Comparison of ENCODE assay signal across 11 cellular contexts in genomic region chr14:24911324-24912095, GRCh38.
DNase-seq lines count a peak whose midpoint lies in the region; ATAC-seq and TF ChIP-seq lines count a peak whose summit lies in the region.
"Had no signal": no experiment of that assay in that cellular context is flagged by ENCODE, and none has a peak within 500 bp of the region (broad histone marks: within the 10 kb centered on the region; RNA-seq: fewer than 3 reads in every experiment).

No MANE protein-coding gene starts in this region.

- H3K36me3 ChIP-seq in neural cell (ENCODE audit: insufficient read depth, low read length) = no peaks in the 10 kb centered on the region
- no peaks in the 10 kb centered on the region for H3K36me3 ChIP-seq in effector memory CD4-positive, alpha-beta T cell (ENCODE audit: control insufficient read depth, insufficient read depth, low read length)
- H3K36me3 ChIP-seq in WERI-Rb-1 = no peaks in the 10 kb centered on the region
- H3K36me3 ChIP-seq: upper lobe of left lung had no signal

- H4K20me1 ChIP-seq in neural cell (ENCODE audit: insufficient read depth) = no peaks in the 10 kb centered on the region

- peak overlapping the region; percentile 89 for H3K27ac ChIP-seq in neural cell (ENCODE audit: low read length)
- no peak overlapping the region for H3K27ac ChIP-seq in effector memory CD4-positive, alpha-beta T cell (ENCODE audit: insufficient read depth, low read length, poor library complexity, severe bottlenecking)
- no peak overlapping the region for H3K27ac ChIP-seq in WERI-Rb-1

- no peaks in the 10 kb centered on the region for H3K9me2 ChIP-seq in neural cell (ENCODE audit: insufficient read depth, low read length)

- H3K4me2 ChIP-seq in neural cell (ENCODE audit: low read length) = no peak overlapping the region

- H3K27me3 ChIP-seq in neural cell (ENCODE audit: insufficient read depth, low read depth, low read length) = no peaks in the 10 kb centered on the region
- H3K27me3 ChIP-seq in effector memory CD4-positive, alpha-beta T cell (replicated peaks; ENCODE audit: control insufficient read depth, insufficient read depth, low read length, poor library complexity, severe bottlenecking) = no peaks in the 10 kb centered on the region
- peaks cover 48% of the 10 kb centered on the region for H3K27me3 ChIP-seq in WERI-Rb-1 (ENCODE audit: insufficient read depth, low read depth, severe bottlenecking)
- H3K27me3 ChIP-seq: upper lobe of left lung had no signal

- H2AFZ ChIP-seq in neural cell (ENCODE audit: low read depth, low read length) = no peak overlapping the region

- no peak overlapping the region for H3K9ac ChIP-seq in neural cell (ENCODE audit: low read length)

- no peak for TF ChIP-seq CTCF in neural cell (IDR thresholded peaks at IDR 0.05; ENCODE audit: poor library complexity, severe bottlenecking)
- TF ChIP-seq CTCF in WERI-Rb-1 (IDR thresholded peaks at IDR 0.05; ENCODE audit: low read depth, low read length) = no peak

- H3K79me2 ChIP-seq in neural cell (replicated peaks; ENCODE audit: insufficient read depth, low read length) = no peaks in the 10 kb centered on the region

- DNase-seq in EH (ENCODE audit: low read depth) = peak; percentile 82
- DNase-seq in MV-4-11 (lab: John Stamatoyannopoulos, UW) = peak; percentile 88
- DNase-seq in epidermal melanocyte (ENCODE audit: insufficient read length, low spot score) = peak; percentile 38
- DNase-seq in effector memory CD4-positive, alpha-beta T cell = no peak
- no peak for DNase-seq in WERI-Rb-1
- no peak for DNase-seq in stimulated activated naive CD8-positive, alpha-beta T cell treated with anti-CD3 and anti-CD28 coated beads, Interleukin-15, Interleukin-2, amounts not matched to agents 100 U/mL and 50 U/mL, for 24 hours
- DNase-seq: H9, T-helper 9 cell, upper lobe of left lung had no signal

- H3K4me1 ChIP-seq in effector memory CD4-positive, alpha-beta T cell (ENCODE audit: control insufficient read depth, insufficient read depth, low read length, poor library complexity, severe bottlenecking) = no peaks in the 10 kb centered on the region

- no peak overlapping the region for H3K4me3 ChIP-seq in neural cell (ENCODE audit: low read length)
- no peak overlapping the region for H3K4me3 ChIP-seq in effector memory CD4-positive, alpha-beta T cell (ENCODE audit: insufficient read depth, low read depth, low read length, poor library complexity, severe bottlenecking)
- H3K4me3 ChIP-seq in WERI-Rb-1 (ENCODE audit: low read depth, low read length) = no peak overlapping the region
- H3K4me3 ChIP-seq: upper lobe of left lung had no signal

- H3F3A ChIP-seq in neural cell (ENCODE audit: insufficient read depth, low read length, poor library complexity, severe bottlenecking) = peaks cover 9% of the 10 kb centered on the region

- H3K9me3 ChIP-seq in neural cell (ENCODE audit: low read length) (no peaks in the 10 kb centered on the region), WERI-Rb-1 (ENCODE audit: severe bottlenecking) (no peaks in the 10 kb centered on the region)
- H3K9me3 ChIP-seq in effector memory CD4-positive, alpha-beta T cell (ENCODE audit: control insufficient read depth, low read length) = no peaks in the 10 kb centered on the region
- H3K9me3 ChIP-seq: upper lobe of left lung had no signal

- ATAC-seq in HG03280 (IDR thresholded peaks at IDR 0.05; ENCODE audit: unreplicated experiment) = no peak
- ATAC-seq in stimulated activated naive CD8-positive, alpha-beta T cell treated with anti-CD3 and anti-CD28 coated beads, Interleukin-15, Interleukin-2, amounts not matched to agents 100 U/mL and 50 U/mL, for 24 hours = no peak

- TF ChIP-seq RAD21 in neural cell (conservative IDR thresholded peaks at IDR 0.05) = no peak

- TF ChIP-seq EP300 in neural cell (conservative IDR thresholded peaks at IDR 0.05; ENCODE audit: poor library complexity, severe bottlenecking) = no peak

TF ChIP-seq in neural cell, 6 proteins besides CTCF, POLR2A, EP300 and RAD21:
- TF ChIP-seq POLR2AphosphoS5 (IDR thresholded peaks at IDR 0.05) (no peak), TAF1 (IDR thresholded peaks at IDR 0.05; ENCODE audit: low read depth) (no peak), SMC3 (conservative IDR thresholded peaks at IDR 0.05; ENCODE audit: poor library complexity) (no peak), MXI1 (conservative IDR thresholded peaks at IDR 0.05; ENCODE audit: poor library complexity, severe bottlenecking) (no peak), EZH2 (IDR thresholded peaks at IDR 0.05; ENCODE audit: borderline replicate concordance, insufficient read depth, low read length, poor library complexity, severe bottlenecking) (no peak)
- TF ChIP-seq, protein P1, sequence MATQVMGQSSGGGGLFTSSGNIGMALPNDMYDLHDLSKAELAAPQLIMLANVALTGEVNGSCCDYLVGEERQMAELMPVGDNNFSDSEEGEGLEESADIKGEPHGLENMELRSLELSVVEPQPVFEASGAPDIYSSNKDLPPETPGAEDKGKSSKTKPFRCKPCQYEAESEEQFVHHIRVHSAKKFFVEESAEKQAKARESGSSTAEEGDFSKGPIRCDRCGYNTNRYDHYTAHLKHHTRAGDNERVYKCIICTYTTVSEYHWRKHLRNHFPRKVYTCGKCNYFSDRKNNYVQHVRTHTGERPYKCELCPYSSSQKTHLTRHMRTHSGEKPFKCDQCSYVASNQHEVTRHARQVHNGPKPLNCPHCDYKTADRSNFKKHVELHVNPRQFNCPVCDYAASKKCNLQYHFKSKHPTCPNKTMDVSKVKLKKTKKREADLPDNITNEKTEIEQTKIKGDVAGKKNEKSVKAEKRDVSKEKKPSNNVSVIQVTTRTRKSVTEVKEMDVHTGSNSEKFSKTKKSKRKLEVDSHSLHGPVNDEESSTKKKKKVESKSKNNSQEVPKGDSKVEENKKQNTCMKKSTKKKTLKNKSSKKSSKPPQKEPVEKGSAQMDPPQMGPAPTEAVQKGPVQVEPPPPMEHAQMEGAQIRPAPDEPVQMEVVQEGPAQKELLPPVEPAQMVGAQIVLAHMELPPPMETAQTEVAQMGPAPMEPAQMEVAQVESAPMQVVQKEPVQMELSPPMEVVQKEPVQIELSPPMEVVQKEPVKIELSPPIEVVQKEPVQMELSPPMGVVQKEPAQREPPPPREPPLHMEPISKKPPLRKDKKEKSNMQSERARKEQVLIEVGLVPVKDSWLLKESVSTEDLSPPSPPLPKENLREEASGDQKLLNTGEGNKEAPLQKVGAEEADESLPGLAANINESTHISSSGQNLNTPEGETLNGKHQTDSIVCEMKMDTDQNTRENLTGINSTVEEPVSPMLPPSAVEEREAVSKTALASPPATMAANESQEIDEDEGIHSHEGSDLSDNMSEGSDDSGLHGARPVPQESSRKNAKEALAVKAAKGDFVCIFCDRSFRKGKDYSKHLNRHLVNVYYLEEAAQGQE (IDR thresholded peaks at IDR 0.05; ENCODE audit: borderline replicate concordance) = no peak

Comparison
In these comparisons a context has a peak if more than half of its experiments do, and no peak if none do; other contexts are left out.
1. DNase-seq: peak in EH (single experiment), MV-4-11 (single experiment) and epidermal melanocyte (single experiment); none in effector memory CD4-positive, alpha-beta T cell (0 of 3), WERI-Rb-1 (single experiment) and stimulated activated naive CD8-positive, alpha-beta T cell treated with anti-CD3 and anti-CD28 coated beads, Interleukin-15, Interleukin-2, amounts not matched to agents 100 U/mL and 50 U/mL, for 24 hours (single experiment).